In the genomic region with DNA sequence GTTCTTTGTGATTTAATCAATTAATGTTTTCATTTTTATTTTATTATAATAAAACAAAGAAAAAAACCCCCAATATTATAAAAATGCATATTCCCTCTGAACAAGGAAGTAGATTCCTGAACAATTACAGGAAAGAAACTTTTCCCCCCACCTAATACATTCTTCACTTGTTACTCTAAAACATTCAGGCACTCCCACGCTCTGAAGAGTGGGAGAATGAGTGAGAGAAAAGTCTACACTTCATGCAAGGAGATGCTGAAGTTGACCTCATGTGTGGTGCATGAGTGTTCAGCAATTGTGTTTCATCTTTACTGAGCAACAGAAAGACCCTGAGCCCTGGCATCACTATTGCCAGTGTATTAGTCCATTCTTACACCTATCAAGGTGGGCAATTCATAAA, we compare ENCODE assay signal across 32 cellular contexts.
A peak's percentile ranks its signal among the peaks of the same experiment; 100 is the strongest.
DNase-seq lines count a peak whose midpoint lies in the region; ATAC-seq, FAIRE-seq and TF ChIP-seq lines count a peak whose summit lies in the region.
"Had no signal": no experiment of that assay in that cellular context is flagged by ENCODE, and none has a peak within 500 bp of the region (broad histone marks: within the 10 kb centered on the region; RNA-seq: fewer than 3 reads in every experiment).

No MANE protein-coding gene starts in this region.

- no peak overlapping the region for H3K27ac Mint-ChIP-seq in activated naive CD4-positive, alpha-beta T cell treated with anti-CD3 and anti-CD28 coated beads, Interleukin-2, amount 50 U/mL, for 72 hours
- H3K27ac Mint-ChIP-seq: activated naive CD4-positive, alpha-beta T cell treated with anti-CD3 and anti-CD28 coated beads, Interleukin-2, amount 10 ng/mL, durations not matched to agents 7 days and 5 days; activated T-helper 1 cell treated with anti-CD3 and anti-CD28 coated beads, Interleukin-12 subunit alpha, Interleukin-12 subunit beta, Interleukin-2, Interleukin-4 antibody, amounts not matched to agents 30 ng/mL and 10 ng/mL and 1 ng/mL, durations not matched to agents 14 hours and 24 hours and 36 hours; nephron progenitor cell; stimulated activated memory B cell treated with anti-CD40 and anti-IgM and Interleukin-4, amounts not matched to agents 10 μg/mL and 1 μg/mL and 100 μg/mL, for 72 hours had no signal

- FAIRE-seq in endometrium (lab: Jason Lieb, UNC): peak; percentile 88
- FAIRE-seq: GM12892, HepG2, kidney, pancreas had no signal

- TF ChIP-seq CTCF in omental fat pad (IDR thresholded peaks at IDR 0.05): no peak

- H3K9me3 Mint-ChIP-seq in activated naive CD4-positive, alpha-beta T cell treated with anti-CD3 and anti-CD28 coated beads, Interleukin-2, amount 50 U/mL, for 72 hours: peaks cover 3 to 7% of the 10 kb centered on the region in 2 donors
- H3K9me3 Mint-ChIP-seq: activated naive CD4-positive, alpha-beta T cell treated with anti-CD3 and anti-CD28 coated beads, Interleukin-2, amount 10 ng/mL, durations not matched to agents 7 days and 5 days; activated T-helper 1 cell treated with anti-CD3 and anti-CD28 coated beads, Interleukin-12 subunit alpha, Interleukin-12 subunit beta, Interleukin-2, Interleukin-4 antibody, amounts not matched to agents 30 ng/mL and 10 ng/mL and 1 ng/mL, durations not matched to agents 14 hours and 24 hours and 36 hours had no signal

- ATAC-seq in omental fat pad (ENCODE audit: low FRiP score) (peak; percentile 71), HG02981 (IDR thresholded peaks at IDR 0.05; ENCODE audit: unreplicated experiment) (no peak)
- ATAC-seq in activated naive CD4-positive, alpha-beta T cell treated with anti-CD3 and anti-CD28 coated beads, Interleukin-2, amount 50 U/mL, for 72 hours: no peak
- ATAC-seq: HepG2; pancreas; stimulated activated memory B cell treated with anti-CD40 and anti-IgM and Interleukin-4, amounts not matched to agents 10 μg/mL and 1 μg/mL and 100 μg/mL, for 72 hours; upper lobe of right lung had no signal

- H3K36me3 Mint-ChIP-seq in activated naive CD4-positive, alpha-beta T cell treated with anti-CD3 and anti-CD28 coated beads, Interleukin-2, amount 50 U/mL, for 72 hours: no peaks in the 10 kb centered on the region
- H3K36me3 Mint-ChIP-seq: activated naive CD4-positive, alpha-beta T cell treated with anti-CD3 and anti-CD28 coated beads, Interleukin-2, amount 10 ng/mL, durations not matched to agents 7 days and 5 days; stimulated activated memory B cell treated with anti-CD40 and anti-IgM and Interleukin-4, amounts not matched to agents 10 μg/mL and 1 μg/mL and 100 μg/mL, for 72 hours had no signal

- DNase-seq in Daoy (ENCODE audit: low read depth) (peak; percentile 13), M059J (ENCODE audit: low read depth) (peak; percentile 66), omental fat pad (ENCODE audit: low spot score) (no peak), NCI-H128 (lab: John Stamatoyannopoulos, UW; ENCODE audit: unreplicated experiment) (no peak)
- no peak for DNase-seq in activated naive CD4-positive, alpha-beta T cell treated with anti-CD3 and anti-CD28 coated beads, Interleukin-2, amount 50 U/mL, for 72 hours (ENCODE audit: low spot score in 2 of 2)
- DNase-seq in NK-92 treated with Interleukin-12 subunit alpha and Interleukin-12 subunit beta, amount 100 ng/mL, for 24 hours (lab: John Stamatoyannopoulos, UW): no peak
- DNase-seq: activated CD4-positive, alpha-beta T cell treated with anti-CD3 and anti-CD28 coated beads, Interleukin-2, amount 50 U/mL, for 48 hours; activated CD8-positive, alpha-beta memory T cell treated with anti-CD3 and anti-CD28 coated beads, Interleukin-2, amount 50 U/mL, for 4 hours; activated naive CD4-positive, alpha-beta T cell treated with anti-CD3 and anti-CD28 coated beads, Interleukin-2, amount 10 ng/mL, durations not matched to agents 7 days and 5 days; amygdala; Calu3; DMS79 treated with DMSO at 0.1 percent for 48 hours; dorsolateral prefrontal cortex; glutamatergic neuron; Kasumi-1; kidney; NCI-H1694 treated with DMSO at 0.1 percent for 48 hours; NCI-H2171; NCI-H526; nephron progenitor cell; pancreas; Peyer's patch; SIG-M5; stimulated activated CD4-positive, alpha-beta T cell treated with anti-CD3 and anti-CD28 coated beads, Interleukin-4, amount 100 ng/mL, for 4 hours; T-helper 1 cell; upper lobe of right lung had no signal

Comparison
In these comparisons a context has a peak if more than half of its experiments do, and no peak if none do; other contexts are left out.
1. DNase-seq: peak in Daoy (single experiment) and M059J (single experiment); none in omental fat pad (single experiment), activated naive CD4-positive, alpha-beta T cell treated with anti-CD3 and anti-CD28 coated beads, Interleukin-2, amount 50 U/mL, for 72 hours (0 of 2), NK-92 treated with Interleukin-12 subunit alpha and Interleukin-12 subunit beta, amount 100 ng/mL, for 24 hours (single experiment) and NCI-H128 (single experiment).